ENCODE assay signal across 16 cellular contexts in the genomic region with DNA sequence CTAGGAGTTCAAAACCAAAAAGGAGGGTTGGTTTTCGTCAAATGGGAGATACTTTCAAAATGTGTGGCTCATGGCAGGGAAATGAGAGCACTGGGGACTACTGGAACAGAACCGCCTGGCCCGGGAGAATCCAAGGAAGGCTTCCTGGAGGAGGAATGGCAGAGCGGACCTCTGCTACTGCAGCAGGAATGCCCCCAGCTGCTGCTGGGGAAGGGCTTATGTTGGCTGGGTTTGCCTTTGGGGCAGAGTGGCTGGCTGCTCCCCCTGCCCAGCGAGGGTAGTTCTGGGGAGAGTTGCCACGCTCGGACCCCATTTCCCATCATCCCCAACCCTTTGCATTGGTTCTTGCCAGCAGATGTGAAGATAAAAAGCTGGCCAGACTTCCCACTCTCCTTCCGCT. TPM values are rescaled to one million over a fixed set of nuclear protein-coding genes. Genes with fewer than 3 reads are reported as not detected.
"Had no signal": no experiment of that assay in that cellular context is flagged by ENCODE, and none has a peak within 500 bp of the region (broad histone marks: within the 10 kb centered on the region; RNA-seq: fewer than 3 reads in every experiment).

No MANE protein-coding gene starts in this region.

- H3K79me2 ChIP-seq: parathyroid adenoma had no signal

- H3K27ac ChIP-seq: breast epithelium, dorsolateral prefrontal cortex, parathyroid adenoma, SJCRH30, VCaP had no signal

- ATAC-seq: activated CD8-positive, alpha-beta T cell treated with anti-CD3 and anti-CD28 coated beads, Interleukin-2, amount 10 ng/mL, durations not matched to agents 7 days and 5 days; mucosa of descending colon; naive thymus-derived CD8-positive, alpha-beta T cell had no signal

- H3K4me3 ChIP-seq: breast epithelium, dorsolateral prefrontal cortex, mucosa of descending colon, SJCRH30 had no signal

- H3K27me3 ChIP-seq: SJCRH30 had no signal

- H3K4me3 Mint-ChIP-seq: activated CD4-positive, alpha-beta T cell treated with anti-CD3 and anti-CD28 coated beads for 36 hours; activated CD8-positive, alpha-beta T cell treated with anti-CD3 and anti-CD28 coated beads, Interleukin-2, amount 10 ng/mL, durations not matched to agents 7 days and 5 days; activated naive CD8-positive, alpha-beta T cell treated with anti-CD3 and anti-CD28 coated beads, Interleukin-2, amount 10 ng/mL, durations not matched to agents 7 days and 5 days; naive thymus-derived CD8-positive, alpha-beta T cell had no signal

- DNase-seq: activated CD8-positive, alpha-beta T cell treated with anti-CD3 and anti-CD28 coated beads, Interleukin-2, amount 10 ng/mL, durations not matched to agents 7 days and 5 days; activated gamma-delta T cell; activated naive CD8-positive, alpha-beta T cell treated with anti-CD3 and anti-CD28 coated beads, Interleukin-2, amount 10 ng/mL, durations not matched to agents 7 days and 5 days; foreskin melanocyte; naive thymus-derived CD8-positive, alpha-beta T cell; retina; SJCRH30; SW 1271 had no signal

- H2AFZ ChIP-seq: parathyroid adenoma had no signal

- H3K9me3 Mint-ChIP-seq: activated naive CD8-positive, alpha-beta T cell treated with anti-CD3 and anti-CD28 coated beads, Interleukin-2, amount 10 ng/mL, durations not matched to agents 7 days and 5 days; naive thymus-derived CD8-positive, alpha-beta T cell had no signal

- H3K36me3 Mint-ChIP-seq: activated naive CD8-positive, alpha-beta T cell treated with anti-CD3 and anti-CD28 coated beads, Interleukin-2, amount 10 ng/mL, durations not matched to agents 7 days and 5 days had no signal

- H3K4me1 ChIP-seq: breast epithelium, parathyroid adenoma, SJCRH30 had no signal

- H3K9ac ChIP-seq: parathyroid adenoma had no signal

- H3K36me3 ChIP-seq: breast epithelium, SJCRH30 had no signal

- H3K27ac Mint-ChIP-seq: activated CD8-positive, alpha-beta T cell treated with anti-CD3 and anti-CD28 coated beads, Interleukin-2, amount 10 ng/mL, durations not matched to agents 7 days and 5 days; activated naive CD8-positive, alpha-beta T cell treated with anti-CD3 and anti-CD28 coated beads, Interleukin-2, amount 10 ng/mL, durations not matched to agents 7 days and 5 days had no signal

- H3K9me3 ChIP-seq: breast epithelium, mucosa of descending colon, SJCRH30 had no signal

RNA-seq across cellular contexts. Expression of gene APOBEC3A, which starts 10.6 kb away (rescaled TPM):
- total RNA-seq: activated CD4-positive, alpha-beta T cell treated with anti-CD3 and anti-CD28 coated beads for 36 hours; activated CD8-positive, alpha-beta T cell treated with anti-CD3 and anti-CD28 coated beads, Interleukin-2, amount 10 ng/mL, durations not matched to agents 7 days and 5 days; activated naive CD8-positive, alpha-beta T cell treated with anti-CD3 and anti-CD28 coated beads, Interleukin-2, amount 10 ng/mL, durations not matched to agents 7 days and 5 days; cerebellum; mammary epithelial cell; naive thymus-derived CD8-positive, alpha-beta T cell; SJCRH30 had no signal
- polyA plus RNA-seq: mammary epithelial cell; naive thymus-derived CD8-positive, alpha-beta T cell had no signal

RNA-seq across cellular contexts. Expression of gene APOBEC3B, which starts 35.4 kb away (rescaled TPM):
- total RNA-seq: cerebellum had no signal
